In genomic region chr6:138410048-138410735, GRCh38 we compare ENCODE assay signal across 13 cellular contexts. TPM values are rescaled to one million over a fixed set of nuclear protein-coding genes. Genes with fewer than 3 reads are reported as not detected.
A peak's percentile ranks its signal among the peaks of the same experiment; 100 is the strongest.
DNase-seq lines count a peak whose midpoint lies in the region; ATAC-seq and TF ChIP-seq lines count a peak whose summit lies in the region.
"Had no signal": no experiment of that assay in that cellular context is flagged by ENCODE, and none has a peak within 500 bp of the region (broad histone marks: within the 10 kb centered on the region; RNA-seq: fewer than 3 reads in every experiment).

No MANE protein-coding gene starts in this region.

- no peaks in the 10 kb centered on the region for H3K27me3 ChIP-seq in upper lobe of left lung
- H3K27me3 ChIP-seq in CD8-positive, alpha-beta memory T cell (ENCODE audit: insufficient read depth, low read length, poor library complexity, severe bottlenecking), result no peaks in the 10 kb centered on the region
- H3K27me3 ChIP-seq: ovary had no signal

- intact Hi-C loops in activated naive CD4-positive, alpha-beta T cell treated with anti-CD3 and anti-CD28 coated beads for 36 hours (cut with micrococcal nuclease), result loop anchor here (5.0 to 10.0 kb wide), 3 partner anchors 465 to 617 kb away; partner anchors contain the start of gene ABRACL

- H3K36me3 ChIP-seq in upper lobe of left lung, result peaks cover 15 to 90% (median 53%) of the 10 kb centered on the region in 4 donors
- peaks cover 60% of the 10 kb centered on the region for H3K36me3 ChIP-seq in CD8-positive, alpha-beta memory T cell (ENCODE audit: insufficient read depth, low read length)
- H3K36me3 ChIP-seq: ovary had no signal

- DNase-seq in activated naive CD4-positive, alpha-beta T cell treated with anti-CD3 and anti-CD28 coated beads for 36 hours, result no peak
- no peak for DNase-seq in activated naive CD4-positive, alpha-beta T cell treated with anti-CD3 and anti-CD28 coated beads, Interleukin-2, amount 10 ng/mL, durations not matched to agents 7 days and 5 days
- DNase-seq in foreskin fibroblast (peak; percentile 56 to 81), upper lobe of left lung (peak in 1 of 2 donors; percentile 64), kidney glomerular epithelial cell (lab: John Stamatoyannopoulos, UW) (no peak)
- DNase-seq in CD8-positive, alpha-beta memory T cell, result no peak
- DNase-seq: amniotic stem cell, NCI-H1048, NCI-H510A treated with DMSO at 0.1 percent for 48 hours had no signal

- ATAC-seq in upper lobe of left lung (ENCODE audit: low FRiP score in 2 of 2) (no peak), GM18519 (IDR thresholded peaks at IDR 0.05; ENCODE audit: low FRiP score, unreplicated experiment) (no peak)

- POLR2A ChIA-PET in CD8-positive, alpha-beta memory T cell (lab: Charles Lee), result no interaction called here

- H3K9me3 Mint-ChIP-seq in activated naive CD4-positive, alpha-beta T cell treated with anti-CD3 and anti-CD28 coated beads for 36 hours, result no peaks in the 10 kb centered on the region
- H3K9me3 Mint-ChIP-seq in activated naive CD4-positive, alpha-beta T cell treated with anti-CD3 and anti-CD28 coated beads, Interleukin-2, amount 10 ng/mL, durations not matched to agents 7 days and 5 days, result no peaks in the 10 kb centered on the region
- no peaks in the 10 kb centered on the region for H3K9me3 Mint-ChIP-seq in activated naive CD8-positive, alpha-beta T cell (ENCODE audit: low read depth)
- H3K9me3 Mint-ChIP-seq in CD8-positive, alpha-beta memory T cell, result no peaks in the 10 kb centered on the region

- no peaks in the 10 kb centered on the region for H3K9me3 ChIP-seq in upper lobe of left lung
- no peaks in the 10 kb centered on the region for H3K9me3 ChIP-seq in CD8-positive, alpha-beta memory T cell (ENCODE audit: low read length)
- H3K9me3 ChIP-seq: ovary had no signal

- H3K36me3 Mint-ChIP-seq in activated naive CD4-positive, alpha-beta T cell treated with anti-CD3 and anti-CD28 coated beads for 36 hours (ENCODE audit: low read depth), result peaks cover 55% of the 10 kb centered on the region
- peaks cover 74% of the 10 kb centered on the region for H3K36me3 Mint-ChIP-seq in activated naive CD4-positive, alpha-beta T cell treated with anti-CD3 and anti-CD28 coated beads, Interleukin-2, amount 10 ng/mL, durations not matched to agents 7 days and 5 days
- peaks cover 32% of the 10 kb centered on the region for H3K36me3 Mint-ChIP-seq in activated naive CD8-positive, alpha-beta T cell
- peaks cover 11 to 88% (median 35%) of the 10 kb centered on the region in 3 donors for H3K36me3 Mint-ChIP-seq in CD8-positive, alpha-beta memory T cell

- H3K4me1 ChIP-seq in upper lobe of left lung, result peaks cover 4 to 23% (median 13%) of the 10 kb centered on the region in 4 donors
- peaks cover 6% of the 10 kb centered on the region for H3K4me1 ChIP-seq in CD8-positive, alpha-beta memory T cell (ENCODE audit: insufficient read depth, low read length)

- no peaks in the 10 kb centered on the region for H3K27me3 Mint-ChIP-seq in activated naive CD4-positive, alpha-beta T cell treated with anti-CD3 and anti-CD28 coated beads for 36 hours (ENCODE audit: low read depth)
- no peaks in the 10 kb centered on the region for H3K27me3 Mint-ChIP-seq in activated naive CD4-positive, alpha-beta T cell treated with anti-CD3 and anti-CD28 coated beads, Interleukin-2, amount 10 ng/mL, durations not matched to agents 7 days and 5 days
- H3K27me3 Mint-ChIP-seq in activated naive CD8-positive, alpha-beta T cell, result no peaks in the 10 kb centered on the region
- peaks cover 0 to 1% of the 10 kb centered on the region in 2 donors for H3K27me3 Mint-ChIP-seq in CD8-positive, alpha-beta memory T cell

- WGBS in upper lobe of left lung, 2 donors, result 63 to 79% methylated on average over 8 of the region's 8 CpGs

- peak overlapping the region; percentile 84 for H3K27ac Mint-ChIP-seq in activated naive CD4-positive, alpha-beta T cell treated with anti-CD3 and anti-CD28 coated beads for 36 hours
- H3K27ac Mint-ChIP-seq in activated naive CD4-positive, alpha-beta T cell treated with anti-CD3 and anti-CD28 coated beads, Interleukin-2, amount 10 ng/mL, durations not matched to agents 7 days and 5 days, result no peak overlapping the region
- H3K27ac Mint-ChIP-seq in activated naive CD8-positive, alpha-beta T cell, result peak overlapping the region; percentile 5
- peak overlapping the region in 3 of 8 donors; percentile 20 to 78 (median 68) for H3K27ac Mint-ChIP-seq in CD8-positive, alpha-beta memory T cell

- CTCF ChIA-PET in activated naive CD4-positive, alpha-beta T cell treated with anti-CD3 and anti-CD28 coated beads for 36 hours (lab: Charles Lee), result interaction anchor here (1.2 to 3.2 kb wide), 2 partner anchors 20 to 99 kb away, joined by 3 to 9 read pairs; no protein-coding TSS in a partner anchor
- CTCF ChIA-PET in activated naive CD4-positive, alpha-beta T cell treated with anti-CD3 and anti-CD28 coated beads, Interleukin-2, amount 10 ng/mL, durations not matched to agents 7 days and 5 days (lab: Charles Lee), result interaction anchor here (0.8 kb wide), 1 partner anchor 18 kb away, joined by 3 read pairs; no protein-coding TSS in a partner anchor
- CTCF ChIA-PET in CD8-positive, alpha-beta memory T cell (lab: Charles Lee), result no interaction called here

- no peak overlapping the region for H3K4me3 Mint-ChIP-seq in activated naive CD4-positive, alpha-beta T cell treated with anti-CD3 and anti-CD28 coated beads for 36 hours
- no peak overlapping the region for H3K4me3 Mint-ChIP-seq in activated naive CD4-positive, alpha-beta T cell treated with anti-CD3 and anti-CD28 coated beads, Interleukin-2, amount 10 ng/mL, durations not matched to agents 7 days and 5 days
- no peak overlapping the region for H3K4me3 Mint-ChIP-seq in activated naive CD8-positive, alpha-beta T cell
- H3K4me3 Mint-ChIP-seq in CD8-positive, alpha-beta memory T cell, result peak overlapping the region in 1 of 7 donors; percentile 37

- H3K4me1 Mint-ChIP-seq in activated naive CD4-positive, alpha-beta T cell treated with anti-CD3 and anti-CD28 coated beads for 36 hours (ENCODE audit: low read depth), result peaks cover 38% of the 10 kb centered on the region
- H3K4me1 Mint-ChIP-seq in activated naive CD4-positive, alpha-beta T cell treated with anti-CD3 and anti-CD28 coated beads, Interleukin-2, amount 10 ng/mL, durations not matched to agents 7 days and 5 days, result peaks cover 53% of the 10 kb centered on the region
- H3K4me1 Mint-ChIP-seq in activated naive CD8-positive, alpha-beta T cell (ENCODE audit: low read depth), result peaks cover 26% of the 10 kb centered on the region
- H3K4me1 Mint-ChIP-seq in CD8-positive, alpha-beta memory T cell, result peaks cover 17 to 34% (median 29%) of the 10 kb centered on the region in 3 donors

- no peak for TF ChIP-seq EP300 in upper lobe of left lung (IDR thresholded peaks at IDR 0.05)

- H3K4me3 ChIP-seq in foreskin fibroblast (ENCODE audit: low read depth in 1 of 2, low read length in 2 of 2) (no peak overlapping the region), upper lobe of left lung (no peak overlapping the region)
- no peak overlapping the region for H3K4me3 ChIP-seq in CD8-positive, alpha-beta memory T cell (ENCODE audit: low read length)
- H3K4me3 ChIP-seq: ovary had no signal

- peak overlapping the region in 3 of 4 donors; percentile 20 to 30 (median 24) for H3K27ac ChIP-seq in upper lobe of left lung
- H3K27ac ChIP-seq in CD8-positive, alpha-beta memory T cell (ENCODE audit: low read depth, low read length), result no peak overlapping the region
- H3K27ac ChIP-seq: ovary had no signal

- TF ChIP-seq CTCF in foreskin fibroblast (IDR thresholded peaks at IDR 0.05; ENCODE audit: low read depth, low read length) (no peak), upper lobe of left lung (IDR thresholded peaks at IDR 0.05) (no peak)

- TF ChIP-seq POLR2A in upper lobe of left lung (IDR thresholded peaks at IDR 0.05), result no peak

RNA-seq across cellular contexts. Expression of gene HEBP2, which starts 6.2 kb away (rescaled TPM):
- total RNA-seq in activated naive CD4-positive, alpha-beta T cell treated with anti-CD3 and anti-CD28 coated beads for 36 hours, result 10 to 100 TPM; 48.5 to 50.8 TPM
- total RNA-seq in upper lobe of left lung, result 10 to 100 TPM; 11.5 to 68.0 (median 48.6) TPM
- total RNA-seq in CD8-positive, alpha-beta memory T cell, result 10 to 100 TPM; 27.2 to 27.5 TPM
- 42.0 TPM for polyA plus RNA-seq in CD8-positive, alpha-beta memory T cell

RNA-seq across cellular contexts. Expression of gene SMIM28, which starts 32.5 kb away (rescaled TPM):
- total RNA-seq in activated naive CD4-positive, alpha-beta T cell treated with anti-CD3 and anti-CD28 coated beads for 36 hours, result not detected
- total RNA-seq in upper lobe of left lung, result not detected
- not detected for total RNA-seq in CD8-positive, alpha-beta memory T cell
- polyA plus RNA-seq in CD8-positive, alpha-beta memory T cell, result not detected
- total RNA-seq: kidney epithelial cell, ovary had no signal
- polyA plus RNA-seq: ovary had no signal

Comparison
In these comparisons a context has a peak if more than half of its experiments do, and no peak if none do; other contexts are left out.
1. DNase-seq: peak in foreskin fibroblast (2 of 2); none in activated naive CD4-positive, alpha-beta T cell treated with anti-CD3 and anti-CD28 coated beads for 36 hours (single experiment), activated naive CD4-positive, alpha-beta T cell treated with anti-CD3 and anti-CD28 coated beads, Interleukin-2, amount 10 ng/mL, durations not matched to agents 7 days and 5 days (single experiment), kidney glomerular epithelial cell (single experiment) and CD8-positive, alpha-beta memory T cell (0 of 5).